In the genomic region with DNA sequence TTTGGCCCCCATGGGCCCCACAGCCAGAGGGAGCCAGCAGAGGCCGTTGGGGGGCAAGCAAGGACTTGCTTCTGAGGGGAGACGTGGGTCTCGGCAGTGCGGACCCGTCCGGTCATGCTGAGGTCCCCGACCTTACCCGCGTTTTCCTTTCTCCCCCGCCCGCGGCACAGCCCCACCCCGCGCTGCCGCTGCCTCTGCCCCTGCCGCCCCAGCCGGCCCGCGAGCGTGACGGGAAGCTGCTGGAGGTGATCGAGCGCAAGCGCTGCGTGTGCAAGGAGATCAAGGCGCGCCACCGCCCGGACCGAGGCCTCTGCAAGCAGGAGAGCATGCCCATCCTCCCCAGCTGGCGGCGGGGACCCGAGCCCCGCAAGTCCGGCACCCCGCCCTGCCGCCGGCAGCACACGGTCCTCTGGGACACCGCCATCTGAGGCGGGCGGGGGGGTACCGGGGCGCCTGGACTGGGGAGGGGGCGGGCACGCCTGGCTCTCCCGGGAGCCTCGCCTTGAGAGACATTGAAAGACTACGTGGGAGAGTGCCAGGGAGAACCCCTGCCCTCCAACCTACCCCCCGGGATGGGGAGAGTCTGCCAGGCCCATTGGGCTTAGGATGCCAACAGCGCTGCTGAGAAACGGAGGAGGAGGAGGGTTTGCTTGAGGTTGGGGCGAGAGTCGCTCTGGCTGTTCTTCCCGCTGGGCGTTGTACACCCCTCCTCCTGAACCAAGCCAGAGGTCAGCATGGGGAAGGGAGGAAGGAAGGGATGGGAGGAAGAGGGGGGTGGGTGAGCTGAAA, we compare ENCODE assay signal across 9 cellular contexts. TPM values are rescaled to one million over a fixed set of nuclear protein-coding genes. Genes with fewer than 3 reads are reported as not detected.
DNase-seq lines count a peak whose midpoint lies in the region; ATAC-seq, FAIRE-seq and TF ChIP-seq lines count a peak whose summit lies in the region.
"Had no signal": no experiment of that assay in that cellular context is flagged by ENCODE, and none has a peak within 500 bp of the region (broad histone marks: within the 10 kb centered on the region; RNA-seq: fewer than 3 reads in every experiment).

No MANE protein-coding gene starts in this region.

- H3K9me3 ChIP-seq in CD4-positive, CD25-positive, alpha-beta regulatory T cell (ENCODE audit: control insufficient read depth in 2 of 2, low read length in 2 of 2): no peaks in the 10 kb centered on the region
- no peaks in the 10 kb centered on the region for H3K9me3 ChIP-seq in right atrium auricular region

- peak in 2 of 3 donors; percentile 57 to 76 for DNase-seq in CD4-positive, CD25-positive, alpha-beta regulatory T cell
- DNase-seq in NCI-H526 (lab: John Stamatoyannopoulos, UW) (peak; percentile 10 to 77), right atrium auricular region (ENCODE audit: low spot score) (no peak), sciatic nerve (ENCODE audit: low spot score) (no peak), HTR-8/SVneo (ENCODE audit: insufficient read length, low spot score) (no peak), iPS-NIHi7 (ENCODE audit: extremely low spot score) (no peak)
- peak; percentile 61 for DNase-seq in activated naive CD4-positive, alpha-beta T cell treated with Interleukin-2 at 50 U/mL for 16 hours

- peaks cover 0 to 30% (median 4%) of the 10 kb centered on the region in 4 donors for H3K4me1 Mint-ChIP-seq in CD4-positive, CD25-positive, alpha-beta regulatory T cell

- no peaks in the 10 kb centered on the region for H3K36me3 Mint-ChIP-seq in CD4-positive, CD25-positive, alpha-beta regulatory T cell

- H3K36me3 ChIP-seq in CD4-positive, CD25-positive, alpha-beta regulatory T cell (ENCODE audit: control insufficient read depth, insufficient read depth, low read length): no peaks in the 10 kb centered on the region
- no peaks in the 10 kb centered on the region for H3K36me3 ChIP-seq in right atrium auricular region

- H3K4me3 ChIP-seq in CD4-positive, CD25-positive, alpha-beta regulatory T cell (ENCODE audit: low read depth, low read length): peak overlapping the region; percentile 13
- peak overlapping the region; percentile 20 to 50 for H3K4me3 ChIP-seq in right atrium auricular region

- no peak for FAIRE-seq in HTR-8/SVneo (lab: Jason Lieb, UNC)
- FAIRE-seq: colon had no signal

- peak overlapping the region in 2 of 3 donors; percentile 75 to 86 for H3K27ac Mint-ChIP-seq in CD4-positive, CD25-positive, alpha-beta regulatory T cell

- no peaks in the 10 kb centered on the region for H3K27me3 ChIP-seq in CD4-positive, CD25-positive, alpha-beta regulatory T cell (ENCODE audit: control insufficient read depth, insufficient read depth, low read length)
- no peaks in the 10 kb centered on the region for H3K27me3 ChIP-seq in right atrium auricular region

- H3K27me3 Mint-ChIP-seq in CD4-positive, CD25-positive, alpha-beta regulatory T cell: peaks cover 29% of the 10 kb centered on the region

- peak in 1 of 2 donors; percentile 40 for TF ChIP-seq CTCF in right atrium auricular region (IDR thresholded peaks at IDR 0.05)

- intact Hi-C loops in sciatic nerve (cut with DNase I): no loop called here

- ATAC-seq in CD4-positive, CD25-positive, alpha-beta regulatory T cell (ENCODE audit: low read depth in 2 of 2): peak; percentile 82 to 87
- peak; percentile 59 for ATAC-seq in sciatic nerve
- no peak for ATAC-seq in GM19035 (IDR thresholded peaks at IDR 0.05; ENCODE audit: unreplicated experiment)

- H3K9me3 Mint-ChIP-seq in CD4-positive, CD25-positive, alpha-beta regulatory T cell: no peaks in the 10 kb centered on the region

- H3K27ac ChIP-seq in CD4-positive, CD25-positive, alpha-beta regulatory T cell (ENCODE audit: insufficient read depth, low read length, poor library complexity, severe bottlenecking): no peak overlapping the region
- no peak overlapping the region for H3K27ac ChIP-seq in right atrium auricular region

- peaks cover 13% of the 10 kb centered on the region for H3K4me1 ChIP-seq in CD4-positive, CD25-positive, alpha-beta regulatory T cell (ENCODE audit: control insufficient read depth, insufficient read depth, low read length, poor library complexity, severe bottlenecking)
- H3K4me1 ChIP-seq in right atrium auricular region: peaks cover 0 to 11% of the 10 kb centered on the region in 2 donors

- H3K4me3 Mint-ChIP-seq in CD4-positive, CD25-positive, alpha-beta regulatory T cell: peak overlapping the region in 3 of 4 donors; percentile 5 to 82 (median 80)

RNA-seq across cellular contexts. Expression of gene NYAP1, which starts 9.9 kb away (rescaled TPM):
- total RNA-seq in CD4-positive, CD25-positive, alpha-beta regulatory T cell: 0.89 TPM
- not detected for polyA plus RNA-seq in CD4-positive, CD25-positive, alpha-beta regulatory T cell
- total RNA-seq in right atrium auricular region (1 to 10 TPM in 1 of 2 donors, under 1 TPM in 1; 0.37 to 1.5 TPM), sciatic nerve (9.1 TPM)

RNA-seq across cellular contexts. Expression of gene TSC22D4, which starts 14.7 kb away (rescaled TPM):
- total RNA-seq in CD4-positive, CD25-positive, alpha-beta regulatory T cell: 113 TPM
- 10 to 100 TPM; 22.2 to 35.8 (median 33.4) TPM for polyA plus RNA-seq in CD4-positive, CD25-positive, alpha-beta regulatory T cell
- 10 to 100 TPM; 26.2 to 34.6 TPM for total RNA-seq in right atrium auricular region
- 148 TPM for total RNA-seq in sciatic nerve

RNA-seq across cellular contexts. Expression of gene SPACDR, which starts 29.6 kb away (rescaled TPM):
- 3.7 TPM for total RNA-seq in CD4-positive, CD25-positive, alpha-beta regulatory T cell
- under 1 TPM in 2 of 4 donors, not detected in 2; 0.32 TPM for polyA plus RNA-seq in CD4-positive, CD25-positive, alpha-beta regulatory T cell
- total RNA-seq in right atrium auricular region (not detected), sciatic nerve (3.6 TPM)

RNA-seq across cellular contexts. Expression of gene AGFG2, which starts 45.3 kb away (rescaled TPM):
- total RNA-seq in CD4-positive, CD25-positive, alpha-beta regulatory T cell: 40.8 TPM
- polyA plus RNA-seq in CD4-positive, CD25-positive, alpha-beta regulatory T cell: 10 to 100 TPM; 11.7 to 21.6 (median 16.0) TPM
- total RNA-seq in right atrium auricular region: 10 to 100 TPM; 16.4 to 25.8 TPM
- 30.6 TPM for total RNA-seq in sciatic nerve

RNA-seq across cellular contexts. Expression of gene PPP1R35, which starts 57.4 kb away (rescaled TPM):
- 52.8 TPM for total RNA-seq in CD4-positive, CD25-positive, alpha-beta regulatory T cell
- polyA plus RNA-seq in CD4-positive, CD25-positive, alpha-beta regulatory T cell: 10 to 100 TPM; 42.3 to 72.2 (median 49.4) TPM
- 10 to 100 TPM; 18.7 to 20.2 TPM for total RNA-seq in right atrium auricular region
- 25.3 TPM for total RNA-seq in sciatic nerve

Comparison
In these comparisons a context has a peak if more than half of its experiments do, and no peak if none do; other contexts are left out.
1. DNase-seq: peak in CD4-positive, CD25-positive, alpha-beta regulatory T cell (2 of 3), NCI-H526 (2 of 2) and activated naive CD4-positive, alpha-beta T cell treated with Interleukin-2 at 50 U/mL for 16 hours (single experiment); none in right atrium auricular region (single experiment), sciatic nerve (single experiment), HTR-8/SVneo (single experiment) and iPS-NIHi7 (single experiment).